In the genomic region with DNA sequence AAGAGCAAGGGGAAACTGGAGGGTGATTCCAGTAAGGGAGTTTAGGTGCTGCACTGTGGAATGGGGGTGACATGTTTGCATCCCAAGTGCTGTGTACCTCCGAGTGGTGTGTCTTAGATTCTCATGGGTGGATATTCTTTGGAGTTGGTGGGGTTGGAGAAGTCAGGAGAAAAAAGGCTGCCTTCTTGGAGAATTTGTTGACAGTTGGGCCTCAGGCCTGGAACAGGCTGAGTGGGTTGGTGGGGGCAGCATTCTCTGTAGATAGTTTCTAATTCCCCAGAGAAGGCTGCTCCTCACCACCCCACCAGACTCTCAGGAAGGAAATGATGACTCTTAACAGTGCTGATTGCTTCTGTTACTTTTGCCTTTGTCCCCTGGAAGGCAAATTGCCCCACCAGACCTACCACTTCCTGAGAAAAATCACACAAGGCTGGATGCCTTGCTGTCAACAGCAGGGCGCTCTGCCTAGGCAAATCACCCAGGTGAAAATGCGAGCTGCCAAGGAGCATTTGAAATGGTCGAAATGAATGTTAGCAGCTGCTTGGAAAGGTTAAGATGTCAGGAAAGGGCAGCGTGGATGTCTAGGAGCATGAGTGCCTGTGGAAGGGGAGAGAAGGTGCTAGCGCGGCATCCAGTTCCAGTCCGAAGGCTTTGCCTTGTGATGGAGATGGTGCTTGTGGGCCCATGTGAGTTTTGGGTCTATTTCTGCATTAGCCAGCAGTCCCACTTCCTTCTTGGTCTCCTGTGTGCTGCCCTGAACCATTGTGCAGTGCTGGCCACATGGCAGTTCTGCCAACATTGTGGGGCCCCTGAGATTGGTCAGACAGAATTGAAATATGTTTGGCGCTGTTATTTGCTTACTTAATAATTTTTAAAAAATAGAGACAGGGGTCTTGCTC, we compare ENCODE assay signal across 8 cellular contexts. TPM values are rescaled to one million over a fixed set of nuclear protein-coding genes. Genes with fewer than 3 reads are reported as not detected.
DNase-seq lines count a peak whose midpoint lies in the region; ATAC-seq, FAIRE-seq and TF ChIP-seq lines count a peak whose summit lies in the region.

No MANE protein-coding gene starts in this region.

- peak; percentile 13 for FAIRE-seq in bronchial epithelial cell (lab: Jason Lieb, UNC)

- TF ChIP-seq POLR2A in GM18951 (IDR thresholded peaks at IDR 0.05; ENCODE audit: extremely low read depth, insufficient read depth, insufficient read length) = peak; percentile 52
- TF ChIP-seq POLR2A in erythroblast (IDR thresholded peaks at IDR 0.05; ENCODE audit: low read length) = no peak

- no peaks in the 10 kb centered on the region for H3K27me3 ChIP-seq in bronchial epithelial cell (ENCODE audit: control insufficient read depth, insufficient read depth, low read length)

- CTCF ChIA-PET in RWPE1 (lab: Yijun Ruan, JAX) = no interaction called here

- no peak for DNase-seq in RWPE1 (ENCODE audit: low spot score)
- peak; percentile 44 for DNase-seq in bronchial epithelial cell (ENCODE audit: low read depth)
- peak; percentile 44 to 52 for DNase-seq in stimulated activated CD4-positive, alpha-beta T cell treated with anti-CD3 and anti-CD28 coated beads, Interleukin-2, amount 100 ng/mL, for 24 hours
- no peak for DNase-seq in left ventricle myocardium superior
- DNase-seq in NCI-H2196 treated with DMSO at 0.1 percent for 48 hours (lab: John Stamatoyannopoulos, UW; ENCODE audit: unreplicated experiment) = no peak
- no peak for DNase-seq in erythroblast (lab: John Stamatoyannopoulos, UW)

- H3K4me3 ChIP-seq in bronchial epithelial cell (ENCODE audit: low read depth, low read length) = no peak overlapping the region

- no peaks in the 10 kb centered on the region for H3K36me3 ChIP-seq in bronchial epithelial cell (ENCODE audit: control insufficient read depth, insufficient read depth, low read length)

- TF ChIP-seq CTCF in RWPE1 (conservative IDR thresholded peaks at IDR 0.05; ENCODE audit: low read depth) (no peak), bronchial epithelial cell (IDR thresholded peaks at IDR 0.05; ENCODE audit: insufficient read depth, low read length, severe bottlenecking) (no peak)

- POLR2A ChIA-PET in RWPE1 (lab: Yijun Ruan, JAX; ENCODE audit: low non-redundant PET) = no interaction called here

- ATAC-seq in HG02884 (IDR thresholded peaks at IDR 0.05; ENCODE audit: unreplicated experiment) (peak; percentile 79), left ventricle myocardium superior (no peak)

- in situ Hi-C loops in GM18951 (cut with MboI; ENCODE audit: low sequenced_read_pairs, unreplicated experiment) = no loop called here

- peak overlapping the region; percentile 53 for H3K27ac ChIP-seq in RWPE1

- intact Hi-C loops in left ventricle myocardium superior (cut with micrococcal nuclease) = no loop called here

RNA-seq across cellular contexts. Expression of gene SORL1, which starts 30.4 kb away (rescaled TPM):
- total RNA-seq in bronchial epithelial cell (11.3 and 15.7 TPM in 2 replicates), left ventricle myocardium superior (11.9 TPM)

Comparison
In these comparisons a context has a peak if more than half of its experiments do, and no peak if none do; other contexts are left out.
1. DNase-seq: peak in bronchial epithelial cell (single experiment) and stimulated activated CD4-positive, alpha-beta T cell treated with anti-CD3 and anti-CD28 coated beads, Interleukin-2, amount 100 ng/mL, for 24 hours (2 of 2); none in RWPE1 (single experiment), left ventricle myocardium superior (single experiment), NCI-H2196 treated with DMSO at 0.1 percent for 48 hours (single experiment) and erythroblast (0 of 2).